1 cellular context compared by ENCODE assay signal in the genomic region with DNA sequence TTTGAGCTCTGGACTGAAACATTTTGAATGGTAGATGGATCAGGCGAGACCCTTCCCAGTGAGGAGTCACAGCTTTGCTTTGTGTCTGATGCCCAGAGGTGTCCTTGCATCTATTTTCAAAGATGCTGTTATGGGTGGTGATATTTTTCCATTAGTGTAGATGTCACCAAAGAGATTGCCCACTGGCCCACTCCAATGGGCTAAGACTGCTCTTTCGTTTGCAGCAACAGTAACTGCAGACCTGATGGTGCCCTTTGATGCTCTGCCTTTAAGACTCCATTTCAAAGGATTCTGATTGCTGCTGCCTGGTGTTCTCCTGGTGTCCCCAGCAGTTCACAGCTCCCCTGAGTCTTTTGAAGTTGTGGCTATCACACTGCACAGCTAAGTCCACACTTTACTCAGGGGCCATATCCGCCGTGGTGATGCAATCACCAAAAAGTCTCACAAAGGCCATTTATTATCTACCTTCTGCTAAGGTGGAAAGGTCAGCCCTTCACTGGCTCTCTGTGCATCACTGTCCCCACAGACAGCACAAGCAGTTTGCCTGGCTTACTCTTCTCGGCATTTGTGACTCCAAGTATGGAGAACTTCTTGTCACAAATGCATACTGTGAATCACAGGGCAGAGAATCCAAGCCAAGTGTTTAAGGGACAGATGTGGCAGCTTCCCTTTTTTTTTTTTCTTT.
A peak's percentile ranks its signal among the peaks of the same experiment; 100 is the strongest.
TF ChIP-seq lines count a peak whose summit lies in the region.

No MANE protein-coding gene starts in this region.

TF ChIP-seq in HepG2, 621 proteins besides CTCF, POLR2A, EP300 and RAD21 (continued from another document and continues in another):
- TF ChIP-seq ARID4A (CRISPR knock-in tag; IDR thresholded peaks at IDR 0.05; ENCODE audit: borderline replicate concordance) (peak; percentile 79; the same call in 1 of the 2 replicates), ZNF33B (CRISPR knock-in tag; IDR thresholded peaks at IDR 0.05) (peak; percentile 80; the same call in 1 of the 2 replicates), FOXK1 (CRISPR knock-in tag; IDR thresholded peaks at IDR 0.05; ENCODE audit: borderline replicate concordance, low read depth) (peak; percentile 93), U2AF2 (IDR thresholded peaks at IDR 0.05; ENCODE audit: low read depth, low read length) (no peak), ZNF75D (CRISPR knock-in tag; IDR thresholded peaks at IDR 0.05; ENCODE audit: borderline replicate concordance) (no peak), ZNF605 (CRISPR knock-in tag; IDR thresholded peaks at IDR 0.05) (peak; percentile 96), ZFP37 (CRISPR knock-in tag; IDR thresholded peaks at IDR 0.05; ENCODE audit: borderline replicate concordance) (peak; percentile 88), JUNB (CRISPR knock-in tag; IDR thresholded peaks at IDR 0.05; ENCODE audit: borderline replicate concordance) (peak; percentile 9; the same call in 1 of the 2 replicates), ATRX (CRISPR knock-in tag; IDR thresholded peaks at IDR 0.05; ENCODE audit: borderline replicate concordance) (no peak), ZEB1 (IDR thresholded peaks at IDR 0.05; ENCODE audit: insufficient replicate concordance, low read depth) (peak; percentile 95), ZNF703 (CRISPR knock-in tag; IDR thresholded peaks at IDR 0.05; ENCODE audit: borderline replicate concordance) (peak; percentile 47; the same call in 1 of the 2 replicates), ZNF280D (CRISPR knock-in tag; IDR thresholded peaks at IDR 0.05) (peak; percentile 95), PHF21A (CRISPR knock-in tag; IDR thresholded peaks at IDR 0.05) (peak; percentile 98), NFKBIZ (CRISPR knock-in tag; IDR thresholded peaks at IDR 0.05) (peak; percentile 94; the same call in 1 of the 2 replicates), ARNTL (CRISPR knock-in tag; IDR thresholded peaks at IDR 0.05) (peak; percentile 90), ELF3 (CRISPR knock-in tag; IDR thresholded peaks at IDR 0.05) (peak; percentile 93), NFKB2 (CRISPR knock-in tag; IDR thresholded peaks at IDR 0.05; ENCODE audit: borderline replicate concordance) (no peak), AKAP8 (CRISPR knock-in tag; IDR thresholded peaks at IDR 0.05) (peak; percentile 93; the same call in 1 of the 2 replicates), ZNF563 (CRISPR knock-in tag; IDR thresholded peaks at IDR 0.05) (peak; percentile 95), MIER2 (CRISPR knock-in tag; IDR thresholded peaks at IDR 0.05) (peak; percentile 92), ZNF136 (CRISPR knock-in tag; IDR thresholded peaks at IDR 0.05; ENCODE audit: low read depth) (peak; percentile 99), ZNF124 (CRISPR knock-in tag; IDR thresholded peaks at IDR 0.05) (peak; percentile 99), HNRNPLL (IDR thresholded peaks at IDR 0.05; ENCODE audit: low read depth, low read length, poor library complexity, severe bottlenecking) (no peak), MLLT10 (CRISPR knock-in tag; IDR thresholded peaks at IDR 0.05) (no peak), ZFAT (CRISPR knock-in tag; conservative IDR thresholded peaks at IDR 0.05) (no peak), ZNF788 (CRISPR knock-in tag; IDR thresholded peaks at IDR 0.05; ENCODE audit: borderline replicate concordance) (peak; percentile 99), ZNF101 (CRISPR knock-in tag; IDR thresholded peaks at IDR 0.05; ENCODE audit: borderline replicate concordance, low read depth) (peak; percentile 41; the same call in 1 of the 2 replicates), TCF12 (IDR thresholded peaks at IDR 0.05) (no peak), TCF12 (CRISPR knock-in tag; IDR thresholded peaks at IDR 0.05) (peak; percentile 100), ZNF607 (CRISPR knock-in tag; IDR thresholded peaks at IDR 0.05; ENCODE audit: borderline replicate concordance) (peak; percentile 65; the same call in 1 of the 2 replicates), SATB2 (CRISPR knock-in tag; IDR thresholded peaks at IDR 0.05) (peak; percentile 90), CCDC6 (CRISPR knock-in tag; IDR thresholded peaks at IDR 0.05) (peak; percentile 92; the same call in 1 of the 2 replicates), FOXJ3 (CRISPR knock-in tag; IDR thresholded peaks at IDR 0.05; ENCODE audit: borderline replicate concordance) (peak; percentile 99), ZNF850 (CRISPR knock-in tag; conservative IDR thresholded peaks at IDR 0.05) (no peak), ZNF564 (CRISPR knock-in tag; IDR thresholded peaks at IDR 0.05) (peak; percentile 87), ZNF24 (IDR thresholded peaks at IDR 0.05) (peak; percentile 83; the same call in 1 of the 2 replicates), SRSF9 (IDR thresholded peaks at IDR 0.05; ENCODE audit: borderline replicate concordance, insufficient read depth, low read depth, low read length, poor library complexity, severe bottlenecking) (no peak), ZNF180 (CRISPR knock-in tag; IDR thresholded peaks at IDR 0.05; ENCODE audit: borderline replicate concordance, low read depth) (no peak), TAF1 (CRISPR knock-in tag; IDR thresholded peaks at IDR 0.05) (no peak; the same call in none of the 2 replicates), KMT2A (CRISPR knock-in tag; IDR thresholded peaks at IDR 0.05) (peak; percentile 76; the same call in 1 of the 2 replicates), HOXA7 (CRISPR knock-in tag; IDR thresholded peaks at IDR 0.05) (no peak), ZNF235 (CRISPR knock-in tag; IDR thresholded peaks at IDR 0.05; ENCODE audit: borderline replicate concordance) (no peak), SOX6 (IDR thresholded peaks at IDR 0.05) (no peak), SOX6 (CRISPR knock-in tag; IDR thresholded peaks at IDR 0.05) (peak; percentile 100), FOXA1 (IDR thresholded peaks at IDR 0.05) (0 out of 2 replicates have a peak, but pooled peaks have one; percentile 8), FOXA1 (CRISPR knock-in tag; IDR thresholded peaks at IDR 0.05) (peak; percentile 98)
- TF ChIP-seq, protein P1, sequence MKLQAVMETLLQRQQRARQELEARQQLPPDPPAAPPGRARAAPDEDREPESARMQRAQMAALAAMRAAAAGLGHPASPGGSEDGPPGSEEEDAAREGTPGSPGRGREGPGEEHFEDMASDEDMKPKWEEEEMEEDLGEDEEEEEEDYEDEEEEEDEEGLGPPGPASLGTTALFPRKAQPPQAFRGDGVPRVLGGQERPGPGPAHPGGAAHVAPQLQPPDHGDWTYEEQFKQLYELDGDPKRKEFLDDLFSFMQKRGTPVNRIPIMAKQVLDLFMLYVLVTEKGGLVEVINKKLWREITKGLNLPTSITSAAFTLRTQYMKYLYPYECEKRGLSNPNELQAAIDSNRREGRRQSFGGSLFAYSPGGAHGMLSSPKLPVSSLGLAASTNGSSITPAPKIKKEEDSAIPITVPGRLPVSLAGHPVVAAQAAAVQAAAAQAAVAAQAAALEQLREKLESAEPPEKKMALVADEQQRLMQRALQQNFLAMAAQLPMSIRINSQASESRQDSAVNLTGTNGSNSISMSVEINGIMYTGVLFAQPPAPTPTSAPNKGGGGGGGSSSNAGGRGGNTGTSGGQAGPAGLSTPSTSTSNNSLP (IDR thresholded peaks at IDR 0.05; ENCODE audit: low read depth, low read length), result peak; percentile 89
- TF ChIP-seq, protein P2, sequence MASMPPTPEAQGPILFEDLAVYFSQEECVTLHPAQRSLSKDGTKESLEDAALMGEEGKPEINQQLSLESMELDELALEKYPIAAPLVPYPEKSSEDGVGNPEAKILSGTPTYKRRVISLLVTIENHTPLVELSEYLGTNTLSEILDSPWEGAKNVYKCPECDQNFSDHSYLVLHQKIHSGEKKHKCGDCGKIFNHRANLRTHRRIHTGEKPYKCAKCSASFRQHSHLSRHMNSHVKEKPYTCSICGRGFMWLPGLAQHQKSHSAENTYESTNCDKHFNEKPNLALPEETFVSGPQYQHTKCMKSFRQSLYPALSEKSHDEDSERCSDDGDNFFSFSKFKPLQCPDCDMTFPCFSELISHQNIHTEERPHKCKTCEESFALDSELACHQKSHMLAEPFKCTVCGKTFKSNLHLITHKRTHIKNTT (CRISPR knock-in tag; IDR thresholded peaks at IDR 0.05), result no peak
- TF ChIP-seq, protein P3, sequence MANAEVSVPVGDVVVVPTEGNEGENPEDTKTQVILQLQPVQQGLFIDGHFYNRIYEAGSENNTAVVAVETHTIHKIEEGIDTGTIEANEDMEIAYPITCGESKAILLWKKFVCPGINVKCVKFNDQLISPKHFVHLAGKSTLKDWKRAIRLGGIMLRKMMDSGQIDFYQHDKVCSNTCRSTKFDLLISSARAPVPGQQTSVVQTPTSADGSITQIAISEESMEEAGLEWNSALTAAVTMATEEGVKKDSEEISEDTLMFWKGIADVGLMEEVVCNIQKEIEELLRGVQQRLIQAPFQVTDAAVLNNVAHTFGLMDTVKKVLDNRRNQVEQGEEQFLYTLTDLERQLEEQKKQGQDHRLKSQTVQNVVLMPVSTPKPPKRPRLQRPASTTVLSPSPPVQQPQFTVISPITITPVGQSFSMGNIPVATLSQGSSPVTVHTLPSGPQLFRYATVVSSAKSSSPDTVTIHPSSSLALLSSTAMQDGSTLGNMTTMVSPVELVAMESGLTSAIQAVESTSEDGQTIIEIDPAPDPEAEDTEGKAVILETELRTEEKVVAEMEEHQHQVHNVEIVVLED (CRISPR knock-in tag; IDR thresholded peaks at IDR 0.05; ENCODE audit: borderline replicate concordance), result peak; percentile 63; the same call in 1 of the 2 replicates
- TF ChIP-seq, protein P4, sequence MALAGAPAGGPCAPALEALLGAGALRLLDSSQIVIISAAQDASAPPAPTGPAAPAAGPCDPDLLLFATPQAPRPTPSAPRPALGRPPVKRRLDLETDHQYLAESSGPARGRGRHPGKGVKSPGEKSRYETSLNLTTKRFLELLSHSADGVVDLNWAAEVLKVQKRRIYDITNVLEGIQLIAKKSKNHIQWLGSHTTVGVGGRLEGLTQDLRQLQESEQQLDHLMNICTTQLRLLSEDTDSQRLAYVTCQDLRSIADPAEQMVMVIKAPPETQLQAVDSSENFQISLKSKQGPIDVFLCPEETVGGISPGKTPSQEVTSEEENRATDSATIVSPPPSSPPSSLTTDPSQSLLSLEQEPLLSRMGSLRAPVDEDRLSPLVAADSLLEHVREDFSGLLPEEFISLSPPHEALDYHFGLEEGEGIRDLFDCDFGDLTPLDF (CRISPR knock-in tag; IDR thresholded peaks at IDR 0.05), result no peak; the same call in 1 of the 2 replicates
- TF ChIP-seq, protein P5, sequence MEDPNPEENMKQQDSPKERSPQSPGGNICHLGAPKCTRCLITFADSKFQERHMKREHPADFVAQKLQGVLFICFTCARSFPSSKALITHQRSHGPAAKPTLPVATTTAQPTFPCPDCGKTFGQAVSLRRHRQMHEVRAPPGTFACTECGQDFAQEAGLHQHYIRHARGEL (CRISPR knock-in tag; IDR thresholded peaks at IDR 0.05), result no peak
- TF ChIP-seq, protein P6, sequence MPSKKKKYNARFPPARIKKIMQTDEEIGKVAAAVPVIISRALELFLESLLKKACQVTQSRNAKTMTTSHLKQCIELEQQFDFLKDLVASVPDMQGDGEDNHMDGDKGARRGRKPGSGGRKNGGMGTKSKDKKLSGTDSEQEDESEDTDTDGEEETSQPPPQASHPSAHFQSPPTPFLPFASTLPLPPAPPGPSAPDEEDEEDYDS (CRISPR knock-in tag; IDR thresholded peaks at IDR 0.05), result peak; percentile 91
